Comparison of ENCODE assay signal across 10 cellular contexts in genomic region chr6:96468681-96469224, GRCh38. TPM values are rescaled to one million over a fixed set of nuclear protein-coding genes. Genes with fewer than 3 reads are reported as not detected.
DNase-seq lines count a peak whose midpoint lies in the region; ATAC-seq, FAIRE-seq and TF ChIP-seq lines count a peak whose summit lies in the region.
"Had no signal": no experiment of that assay in that cellular context is flagged by ENCODE, and none has a peak within 500 bp of the region (broad histone marks: within the 10 kb centered on the region; RNA-seq: fewer than 3 reads in every experiment).

No MANE protein-coding gene starts in this region.

- H3K9me3 Mint-ChIP-seq in GM23338: no peaks in the 10 kb centered on the region

- H3K9me2 ChIP-seq in GM23338 (ENCODE audit: insufficient read depth): no peaks in the 10 kb centered on the region

- TF ChIP-seq CTCF in GM23338 (conservative IDR thresholded peaks at IDR 0.05; ENCODE audit: low read depth in 2 of 2) (peak in 1 of 2 experiments; percentile 53; a peak in 3 of 4 replicates), kidney (IDR thresholded peaks at IDR 0.05; ENCODE audit: borderline replicate concordance, extremely low read depth, insufficient read depth) (no peak), Peyer's patch (IDR thresholded peaks at IDR 0.05) (no peak)

- H3K4me1 ChIP-seq in GM23338 (ENCODE audit: insufficient read depth): no peaks in the 10 kb centered on the region
- H3K4me1 ChIP-seq in kidney (ENCODE audit: control insufficient read depth in 1 of 2, insufficient read depth in 1 of 2, low read depth in 1 of 2, low read length in 2 of 2): no peaks in the 10 kb centered on the region
- H3K4me1 ChIP-seq in Peyer's patch: no peaks in the 10 kb centered on the region

- H3K36me3 ChIP-seq in GM23338 (ENCODE audit: insufficient read depth) (no peaks in the 10 kb centered on the region), kidney (ENCODE audit: control insufficient read depth in 1 of 2, insufficient read depth in 2 of 2, low read length in 2 of 2) (no peaks in the 10 kb centered on the region), Peyer's patch (no peaks in the 10 kb centered on the region)

- no peak overlapping the region for H3K4me3 Mint-ChIP-seq in GM23338

- H3K27me3 ChIP-seq in GM23338 (ENCODE audit: insufficient read depth): no peaks in the 10 kb centered on the region
- no peaks in the 10 kb centered on the region for H3K27me3 ChIP-seq in Peyer's patch

- H4K20me1 ChIP-seq in GM23338 (replicated peaks; ENCODE audit: insufficient read depth): no peaks in the 10 kb centered on the region

- no peak overlapping the region for H3K9ac ChIP-seq in kidney (ENCODE audit: low read length in 2 of 2)

- H3K27ac Mint-ChIP-seq in GM23338: no peak overlapping the region

- FAIRE-seq in kidney (lab: Jason Lieb, UNC): peak; percentile 60

- ATAC-seq in GM23338: peak; percentile 48; the same call in 2 of the 3 replicates
- ATAC-seq in GM18517 (IDR thresholded peaks at IDR 0.05; ENCODE audit: unreplicated experiment): no peak
- no peak for ATAC-seq in HG03095 (IDR thresholded peaks at IDR 0.05; ENCODE audit: unreplicated experiment)

- no peak overlapping the region for H2AFZ ChIP-seq in GM23338

- H3K27me3 Mint-ChIP-seq in GM23338 (ENCODE audit: insufficient read depth, low read depth, poor library complexity): no peaks in the 10 kb centered on the region

- H3F3A ChIP-seq in GM23338 (replicated peaks; ENCODE audit: low read depth): no peaks in the 10 kb centered on the region

- intact Hi-C loops in kidney (cut with DNase I): no loop called here

- H3K4me1 Mint-ChIP-seq in GM23338: no peaks in the 10 kb centered on the region

- no peaks in the 10 kb centered on the region for H3K79me2 ChIP-seq in GM23338 (replicated peaks; ENCODE audit: insufficient read depth)

- DNase-seq in COR-L47 (lab: John Stamatoyannopoulos, UW) (peak; percentile 23), GM23338 (ENCODE audit: low spot score) (peak; percentile 50), RKO (ENCODE audit: low spot score) (peak; percentile 18), kidney (no peak), kidney tubule cell (ENCODE audit: low spot score) (no peak), Peyer's patch (no peak)
- DNase-seq: activated CD4-positive, alpha-beta T cell treated with anti-CD3 and anti-CD28 coated beads for 48 hours; NCI-H526 treated with DMSO at 0.1 percent for 48 hours had no signal

- H3K9me3 ChIP-seq in kidney (ENCODE audit: control insufficient read depth in 1 of 2, low read length in 2 of 2) (no peaks in the 10 kb centered on the region), Peyer's patch (no peaks in the 10 kb centered on the region)

- no peak overlapping the region for H3K4me3 ChIP-seq in GM23338
- no peak overlapping the region for H3K4me3 ChIP-seq in kidney (ENCODE audit: low read length in 2 of 2)
- no peak overlapping the region for H3K4me3 ChIP-seq in Peyer's patch

- no peaks in the 10 kb centered on the region for H3K36me3 Mint-ChIP-seq in GM23338 (ENCODE audit: low read depth)

- no peak overlapping the region for H3K4me2 ChIP-seq in GM23338

- no peak for TF ChIP-seq POLR2A in Peyer's patch (IDR thresholded peaks at IDR 0.05)

- no peak overlapping the region for H3K27ac ChIP-seq in GM23338 (ENCODE audit: low read depth)
- no peak overlapping the region for H3K27ac ChIP-seq in kidney (ENCODE audit: low read depth in 2 of 2, low read length in 2 of 2)
- H3K27ac ChIP-seq in Peyer's patch: no peak overlapping the region

TF ChIP-seq in GM23338, 12 proteins besides CTCF, POLR2A, EP300 and RAD21 (continues in another document):
- no peak for TF ChIP-seq ZNF462 (CRISPR knock-in tag; IDR thresholded peaks at IDR 0.05)
- TF ChIP-seq REST (IDR thresholded peaks at IDR 0.05; ENCODE audit: unreplicated experiment): no peak

RNA-seq across cellular contexts. Expression of gene UFL1, which starts 52.9 kb away (rescaled TPM):
- 9.0 and 13.3 TPM in 2 replicates for total RNA-seq in GM23338 (2014; rRNA removed; shearing (Covaris generic))
- 8.8 and 9.9 TPM in 2 replicates for polyA plus RNA-seq in GM23338 (2016; fragmentation: Nextera tagmentation; extraction: Ambion mirVana)
- 27.5 TPM for total RNA-seq in kidney
- 8.0 TPM for polyA plus RNA-seq in kidney (ENCODE audit: insufficient read depth, low read depth, low replicate concordance)
- 10 to 100 TPM; 15.7 to 26.3 (median 21.3) TPM for total RNA-seq in Peyer's patch

Comparison
In these comparisons a context has a peak if more than half of its experiments do, and no peak if none do; other contexts are left out.
1. DNase-seq: peak in COR-L47 (single experiment), GM23338 (single experiment) and RKO (single experiment); none in kidney (single experiment), kidney tubule cell (single experiment) and Peyer's patch (0 of 3).